13 cellular contexts compared by ENCODE assay signal in the genomic region with DNA sequence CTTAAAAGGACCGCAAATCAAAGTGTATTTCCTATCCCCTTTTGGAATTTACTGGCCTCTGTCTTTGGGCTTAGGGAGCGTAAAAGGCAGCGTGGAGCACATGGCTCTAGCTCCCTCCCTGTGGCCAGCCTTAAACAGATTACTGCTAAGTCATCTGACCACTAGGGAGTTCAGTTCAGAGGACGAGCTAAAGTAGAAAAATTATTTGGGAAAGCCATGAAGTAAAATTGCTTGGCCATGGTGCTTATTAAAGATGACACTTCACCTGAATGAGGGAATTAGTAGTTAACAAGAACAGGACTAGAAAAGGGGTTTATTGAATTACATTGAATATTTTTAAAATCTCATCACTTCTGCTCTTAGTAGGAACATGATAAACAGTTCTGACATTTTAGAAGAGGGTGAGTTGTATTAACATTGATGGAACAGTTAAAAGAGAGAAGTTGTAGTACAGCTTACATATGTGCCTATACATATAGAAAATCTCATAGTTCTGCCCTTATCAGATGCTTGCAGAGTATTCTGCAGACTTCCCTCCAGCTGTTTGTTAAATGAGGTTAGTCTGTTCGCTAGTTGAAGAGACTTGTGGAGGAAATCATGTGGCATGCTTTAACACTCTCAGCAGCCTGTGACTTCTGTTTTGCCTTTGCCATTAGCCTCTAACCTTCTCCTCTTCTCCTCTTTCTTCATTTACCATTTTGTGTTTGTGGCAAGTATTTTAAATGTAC. TPM values are rescaled to one million over a fixed set of nuclear protein-coding genes. Genes with fewer than 3 reads are reported as not detected.
DNase-seq lines count a peak whose midpoint lies in the region; ATAC-seq and TF ChIP-seq lines count a peak whose summit lies in the region.
"Had no signal": no experiment of that assay in that cellular context is flagged by ENCODE, and none has a peak within 500 bp of the region (broad histone marks: within the 10 kb centered on the region; RNA-seq: fewer than 3 reads in every experiment).

No MANE protein-coding gene starts in this region.

- peak overlapping the region; percentile 28 for H3K4me3 Mint-ChIP-seq in activated CD4-positive, alpha-beta T cell treated with anti-CD3 and anti-CD28 coated beads, Interleukin-2, amount 10 ng/mL, durations not matched to agents 7 days and 5 days
- no peak overlapping the region for H3K4me3 Mint-ChIP-seq in WTC11

- no peak overlapping the region for H3K9ac ChIP-seq in smooth muscle cell (ENCODE audit: low read depth)

- peaks cover 9% of the 10 kb centered on the region for H3F3A ChIP-seq in smooth muscle cell (ENCODE audit: low read depth)

- H3K27me3 Mint-ChIP-seq in activated CD4-positive, alpha-beta T cell treated with anti-CD3 and anti-CD28 coated beads, Interleukin-2, amount 10 ng/mL, durations not matched to agents 7 days and 5 days: no peaks in the 10 kb centered on the region
- H3K27me3 Mint-ChIP-seq in WTC11 (ENCODE audit: low read depth): no peaks in the 10 kb centered on the region

- DNase-seq in activated CD4-positive, alpha-beta T cell treated with anti-CD3 and anti-CD28 coated beads, Interleukin-2, amount 10 ng/mL, durations not matched to agents 7 days and 5 days: no peak
- DNase-seq in activated CD4-positive, alpha-beta T cell treated with anti-CD3 and anti-CD28 coated beads, Interleukin-2, amount 50 U/mL, for 48 hours: no peak
- DNase-seq in WTC11 (ENCODE audit: low spot score): no peak
- DNase-seq in cardiac muscle cell (ENCODE audit: low read depth in 1 of 2, low spot score in 1 of 2): peak; percentile 56 to 57
- DNase-seq in smooth muscle cell (lab: John Stamatoyannopoulos, UW; ENCODE audit: unreplicated experiment): no peak
- no peak for DNase-seq in GM03348 (ENCODE audit: low spot score)
- no peak for DNase-seq in stimulated activated CD4-positive, alpha-beta T cell treated with anti-CD3 and anti-CD28 coated beads, Interleukin-2, amount 100 ng/mL, for 48 hours
- no peak for DNase-seq in activated effector memory CD4-positive, alpha-beta T cell treated with Interleukin-2 at 50 U/mL for 16 hours
- DNase-seq: NCI-H146 had no signal

- no peaks in the 10 kb centered on the region for H3K27me3 ChIP-seq in cardiac muscle cell
- no peaks in the 10 kb centered on the region for H3K27me3 ChIP-seq in smooth muscle cell (ENCODE audit: low read depth)

- peak; percentile 76 for ATAC-seq in WTC11
- ATAC-seq: A549, HCT116, sciatic nerve had no signal

- H3K4me3 ChIP-seq in cardiac muscle cell (no peak overlapping the region), smooth muscle cell (no peak overlapping the region)
- H3K4me3 ChIP-seq: A549 had no signal

- peak overlapping the region; percentile 59 for H3K4me2 ChIP-seq in smooth muscle cell
- H3K4me2 ChIP-seq: A549 had no signal

- H3K27ac ChIP-seq in cardiac muscle cell (peak overlapping the region; percentile 21), smooth muscle cell (ENCODE audit: low read depth) (peak overlapping the region; percentile 28)
- H3K27ac ChIP-seq: A549, epithelial cell of prostate had no signal

- TF ChIP-seq CTCF in WTC11 (IDR thresholded peaks at IDR 0.05) (no peak), cardiac muscle cell (IDR thresholded peaks at IDR 0.05; ENCODE audit: low read depth, low read length) (no peak), smooth muscle cell (IDR thresholded peaks at IDR 0.05; ENCODE audit: borderline replicate concordance, insufficient read depth, poor library complexity, severe bottlenecking) (no peak)

- no peaks in the 10 kb centered on the region for H3K9me3 Mint-ChIP-seq in activated CD4-positive, alpha-beta T cell treated with anti-CD3 and anti-CD28 coated beads, Interleukin-2, amount 10 ng/mL, durations not matched to agents 7 days and 5 days
- H3K9me3 Mint-ChIP-seq in WTC11: no peaks in the 10 kb centered on the region

- CTCF ChIA-PET in activated CD4-positive, alpha-beta T cell treated with anti-CD3 and anti-CD28 coated beads, Interleukin-2, amount 10 ng/mL, durations not matched to agents 7 days and 5 days (lab: Charles Lee): no interaction called here
- CTCF ChIA-PET in WTC11 (lab: Charles Lee): interaction anchor here (1.0 to 1.4 kb wide), 3 partner anchors 9 to 72 kb away, joined by 3 to 6 read pairs (median 3); a partner anchor contains a TSS

- H3K36me3 ChIP-seq in cardiac muscle cell (no peaks in the 10 kb centered on the region), smooth muscle cell (ENCODE audit: low read depth) (no peaks in the 10 kb centered on the region)

- H3K79me2 ChIP-seq in smooth muscle cell (ENCODE audit: low read depth): no peaks in the 10 kb centered on the region

- peaks cover 38% of the 10 kb centered on the region for H3K36me3 Mint-ChIP-seq in activated CD4-positive, alpha-beta T cell treated with anti-CD3 and anti-CD28 coated beads, Interleukin-2, amount 10 ng/mL, durations not matched to agents 7 days and 5 days (ENCODE audit: low read depth)
- H3K36me3 Mint-ChIP-seq in WTC11: peaks cover 4% of the 10 kb centered on the region

- H3K9me3 ChIP-seq in cardiac muscle cell (ENCODE audit: low read depth) (no peaks in the 10 kb centered on the region), smooth muscle cell (replicated peaks; ENCODE audit: low read depth) (no peaks in the 10 kb centered on the region)
- H3K9me3 ChIP-seq: A549 had no signal

- H4K20me1 ChIP-seq in smooth muscle cell (ENCODE audit: low read depth): peaks cover 12% of the 10 kb centered on the region

- WGBS in smooth muscle cell (ENCODE audit: low lambda C conversion rate): 18% methylated on average over 5 of the region's 5 CpGs

- no peak overlapping the region for H2AFZ ChIP-seq in smooth muscle cell (ENCODE audit: low read depth)

- POLR2A ChIA-PET in activated CD4-positive, alpha-beta T cell treated with anti-CD3 and anti-CD28 coated beads, Interleukin-2, amount 10 ng/mL, durations not matched to agents 7 days and 5 days (lab: Charles Lee): interaction anchor here (1.2 kb wide), 1 partner anchor 32 kb away, joined by 3 read pairs; no protein-coding TSS in a partner anchor
- POLR2A ChIA-PET in WTC11 (lab: Charles Lee): no interaction called here

- H3K4me1 ChIP-seq in cardiac muscle cell (ENCODE audit: low read depth) (peaks cover 27% of the 10 kb centered on the region), smooth muscle cell (ENCODE audit: low read depth) (peaks cover 14% of the 10 kb centered on the region)

- H3K4me1 Mint-ChIP-seq in activated CD4-positive, alpha-beta T cell treated with anti-CD3 and anti-CD28 coated beads, Interleukin-2, amount 10 ng/mL, durations not matched to agents 7 days and 5 days: peaks cover 45% of the 10 kb centered on the region
- peaks cover 11% of the 10 kb centered on the region for H3K4me1 Mint-ChIP-seq in WTC11

- H3K27ac Mint-ChIP-seq in activated CD4-positive, alpha-beta T cell treated with anti-CD3 and anti-CD28 coated beads, Interleukin-2, amount 10 ng/mL, durations not matched to agents 7 days and 5 days: peak overlapping the region; percentile 80
- H3K27ac Mint-ChIP-seq in WTC11: no peak overlapping the region

TF ChIP-seq in WTC11, 78 proteins besides CTCF, POLR2A, EP300 and RAD21:
- TF ChIP-seq, protein P1, sequence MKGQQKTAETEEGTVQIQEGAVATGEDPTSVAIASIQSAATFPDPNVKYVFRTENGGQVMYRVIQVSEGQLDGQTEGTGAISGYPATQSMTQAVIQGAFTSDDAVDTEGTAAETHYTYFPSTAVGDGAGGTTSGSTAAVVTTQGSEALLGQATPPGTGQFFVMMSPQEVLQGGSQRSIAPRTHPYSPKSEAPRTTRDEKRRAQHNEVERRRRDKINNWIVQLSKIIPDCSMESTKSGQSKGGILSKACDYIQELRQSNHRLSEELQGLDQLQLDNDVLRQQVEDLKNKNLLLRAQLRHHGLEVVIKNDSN (CRISPR knock-in tag; IDR thresholded peaks at IDR 0.05): 0 out of 2 replicates have a peak, but pooled peaks have one; percentile 15
- TF ChIP-seq, protein P2, sequence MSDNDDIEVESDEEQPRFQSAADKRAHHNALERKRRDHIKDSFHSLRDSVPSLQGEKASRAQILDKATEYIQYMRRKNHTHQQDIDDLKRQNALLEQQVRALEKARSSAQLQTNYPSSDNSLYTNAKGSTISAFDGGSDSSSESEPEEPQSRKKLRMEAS (CRISPR knock-in tag; IDR thresholded peaks at IDR 0.05): peak; percentile 42; the same call in 1 of the 2 replicates
- TF ChIP-seq MYBL2 (CRISPR knock-in tag; IDR thresholded peaks at IDR 0.05): no peak
- TF ChIP-seq ZNF423 (CRISPR knock-in tag; IDR thresholded peaks at IDR 0.05): no peak
- no peak for TF ChIP-seq JUN (CRISPR knock-in tag; IDR thresholded peaks at IDR 0.05)

RNA-seq across cellular contexts. Expression of a gene that starts 31.2 kb away (rescaled TPM):
- 10 to 100 TPM; 29.3 to 29.9 TPM for total RNA-seq in activated CD4-positive, alpha-beta T cell treated with anti-CD3 and anti-CD28 coated beads, Interleukin-2, amount 10 ng/mL, durations not matched to agents 7 days and 5 days
- total RNA-seq in WTC11 (2021) (13.6 to 17.8 TPM (median 17.0 TPM) in 3 replicates), cardiac muscle cell (1.7 and 2.3 TPM in 2 replicates), smooth muscle cell (10.8 and 11.3 TPM in 2 replicates)
- polyA plus RNA-seq in cardiac muscle cell (1.1 and 3.8 TPM in 2 replicates), smooth muscle cell (8.4 and 16.8 TPM in 2 replicates)

Comparison
In these comparisons a context has a peak if more than half of its experiments do, and no peak if none do; other contexts are left out.
1. DNase-seq: peak in cardiac muscle cell (2 of 2); none in activated CD4-positive, alpha-beta T cell treated with anti-CD3 and anti-CD28 coated beads, Interleukin-2, amount 10 ng/mL, durations not matched to agents 7 days and 5 days (single experiment), activated CD4-positive, alpha-beta T cell treated with anti-CD3 and anti-CD28 coated beads, Interleukin-2, amount 50 U/mL, for 48 hours (0 of 2), WTC11 (single experiment), smooth muscle cell (single experiment), GM03348 (single experiment), stimulated activated CD4-positive, alpha-beta T cell treated with anti-CD3 and anti-CD28 coated beads, Interleukin-2, amount 100 ng/mL, for 48 hours (0 of 2) and activated effector memory CD4-positive, alpha-beta T cell treated with Interleukin-2 at 50 U/mL for 16 hours (single experiment).